In genomic region chr16:21599994-21600773, GRCh38 we compare ENCODE assay signal across 8 cellular contexts. TPM values are rescaled to one million over a fixed set of nuclear protein-coding genes. Genes with fewer than 3 reads are reported as not detected.
DNase-seq lines count a peak whose midpoint lies in the region; ATAC-seq and TF ChIP-seq lines count a peak whose summit lies in the region.

No MANE protein-coding gene starts in this region.

- H2AFZ ChIP-seq in mammary epithelial cell (ENCODE audit: low read depth, low read length) = peak overlapping the region; percentile 100

- no peaks in the 10 kb centered on the region for H4K20me1 ChIP-seq in mammary epithelial cell (ENCODE audit: insufficient read depth, low read length)

- BruUV-seq in mammary epithelial cell (replicated peaks; lab: Mats Ljungman, UMichigan) = no TSS peak

- in situ Hi-C loops in mammary epithelial cell (cut with MboI; ENCODE audit: low sequenced_read_pairs in 2 of 2) = no loop called here

- intact Hi-C loops in mammary epithelial cell (cut with micrococcal nuclease) = loop anchor here (1.0 to 10.0 kb wide), 4 partner anchors 11 to 595 kb away; no protein-coding TSS in a partner anchor

- peak overlapping the region; percentile 82 for H3K4me2 ChIP-seq in mammary epithelial cell (ENCODE audit: insufficient read depth, low read depth, low read length)

- ATAC-seq in GM19035 (IDR thresholded peaks at IDR 0.05; ENCODE audit: unreplicated experiment) (peak; percentile 24), HG03175 (IDR thresholded peaks at IDR 0.05; ENCODE audit: unreplicated experiment) (peak; percentile 26)
- ATAC-seq in stimulated activated naive CD8-positive, alpha-beta T cell treated with anti-CD3 and anti-CD28 coated beads, Interleukin-15, Interleukin-2, amounts not matched to agents 100 U/mL and 50 U/mL, for 24 hours = peak; percentile 6

- no peaks in the 10 kb centered on the region for H3K9me3 ChIP-seq in Peyer's patch
- H3K9me3 ChIP-seq in mammary epithelial cell (replicated peaks; ENCODE audit: insufficient read depth, low read length) = no peaks in the 10 kb centered on the region

- peak in 2 of 6 experiments; percentile 19 to 22 for TF ChIP-seq CTCF in Peyer's patch (IDR thresholded peaks at IDR 0.05)
- TF ChIP-seq CTCF in mammary epithelial cell (conservative IDR thresholded peaks at IDR 0.05 in 1 of 2, IDR thresholded peaks at IDR 0.05 in 1 of 2; ENCODE audit: extremely low read depth in 1 of 2, insufficient read depth in 1 of 2, low read depth in 1 of 2, low read length in 2 of 2) = peak in 1 of 2 donors; percentile 14

- H3K4me3 ChIP-seq in Peyer's patch = peak overlapping the region; percentile 86 to 96 (median 92)
- H3K4me3 ChIP-seq in mammary epithelial cell (replicated peaks in 1 of 3; ENCODE audit: insufficient read depth in 1 of 3, low read depth in 2 of 3, low read length in 3 of 3) = peak overlapping the region; percentile 70 to 92 (median 78)

- peaks cover 57% of the 10 kb centered on the region for H3K79me2 ChIP-seq in mammary epithelial cell (ENCODE audit: insufficient read depth, low read length)

- DNase-seq in COLO668 (lab: John Stamatoyannopoulos, UW; ENCODE audit: unreplicated experiment) (peak; percentile 66), Peyer's patch (peak in 1 of 3 donors; percentile 23), mammary epithelial cell (peak; percentile 62), T1000 (lab: John Stamatoyannopoulos, UW) (no peak)
- DNase-seq in stimulated activated naive CD8-positive, alpha-beta T cell treated with anti-CD3 and anti-CD28 coated beads, Interleukin-15, Interleukin-2, amounts not matched to agents 100 U/mL and 50 U/mL, for 24 hours = no peak

- dilution Hi-C loops in mammary epithelial cell (cut with HindIII; ENCODE audit: low sequenced_read_pairs) = no loop called here

- H3K4me1 ChIP-seq in Peyer's patch (peaks cover 0 to 40% (median 5%) of the 10 kb centered on the region in 4 donors), mammary epithelial cell (ENCODE audit: insufficient read depth, low read length) (peaks cover 12% of the 10 kb centered on the region)

- peak overlapping the region; percentile 85 for H3K9ac ChIP-seq in mammary epithelial cell (ENCODE audit: insufficient read depth, low read length)

- WGBS in mammary epithelial cell (ENCODE audit: low coverage, missing lambda C conversion rate) = 1% methylated on average over 33 of the region's 56 CpGs

- CTCF ChIA-PET in mammary epithelial cell (lab: Charles Lee; ENCODE audit: low non-redundant PET) = no interaction called here

- no peaks in the 10 kb centered on the region for H3K27me3 ChIP-seq in Peyer's patch
- no peaks in the 10 kb centered on the region for H3K27me3 ChIP-seq in mammary epithelial cell (ENCODE audit: insufficient read depth, low read length)
- no peaks in the 10 kb centered on the region for H3K27me3 ChIP-seq in layer of hippocampus (ENCODE audit: control insufficient read depth, insufficient read depth, low read length)

- H3K36me3 ChIP-seq in Peyer's patch (no peaks in the 10 kb centered on the region), mammary epithelial cell (ENCODE audit: insufficient read depth, low read length) (no peaks in the 10 kb centered on the region)

- H3K27ac ChIP-seq in Peyer's patch (peak overlapping the region; percentile 96 to 99 (median 98)), mammary epithelial cell (ENCODE audit: insufficient read depth, low read depth, low read length) (peak overlapping the region; percentile 73), layer of hippocampus (ENCODE audit: low read depth, low read length) (peak overlapping the region; percentile 88)

- no peak for TF ChIP-seq POLR2A in Peyer's patch (IDR thresholded peaks at IDR 0.05)

RNA-seq across cellular contexts. Expression of gene METTL9, which starts 0.8 kb away (rescaled TPM):
- total RNA-seq in Peyer's patch = 10 to 100 TPM; 59.2 to 75.8 (median 70.3) TPM
- total RNA-seq in mammary epithelial cell = 100 to 1,000 TPM in 1 of 2 donors, 10 to 100 TPM in 1; 86.1 to 131 TPM
- polyA plus RNA-seq in mammary epithelial cell = 62.0 TPM
- 34.9 TPM for polyA minus RNA-seq in mammary epithelial cell

RNA-seq across cellular contexts. Expression of gene IGSF6, which starts 52.2 kb away (rescaled TPM):
- total RNA-seq in Peyer's patch (1 to 10 TPM in 2 of 4 donors, under 1 TPM in 1, not detected in 1; 0.76 to 7.4 (median 1.3) TPM), mammary epithelial cell (not detected)
- polyA plus RNA-seq in mammary epithelial cell = not detected
- polyA minus RNA-seq in mammary epithelial cell = not detected

Comparison
In these comparisons a context has a peak if more than half of its experiments do, and no peak if none do; other contexts are left out.
1. DNase-seq: peak in COLO668 (single experiment) and mammary epithelial cell (single experiment); none in stimulated activated naive CD8-positive, alpha-beta T cell treated with anti-CD3 and anti-CD28 coated beads, Interleukin-15, Interleukin-2, amounts not matched to agents 100 U/mL and 50 U/mL, for 24 hours (single experiment) and T1000 (single experiment).
2. Peak in every context shown above with its lines, with median percentiles within 50 percentile points of each other: ATAC-seq and H3K27ac ChIP-seq.